ENCODE assay signal across 17 cellular contexts in the genomic region with DNA sequence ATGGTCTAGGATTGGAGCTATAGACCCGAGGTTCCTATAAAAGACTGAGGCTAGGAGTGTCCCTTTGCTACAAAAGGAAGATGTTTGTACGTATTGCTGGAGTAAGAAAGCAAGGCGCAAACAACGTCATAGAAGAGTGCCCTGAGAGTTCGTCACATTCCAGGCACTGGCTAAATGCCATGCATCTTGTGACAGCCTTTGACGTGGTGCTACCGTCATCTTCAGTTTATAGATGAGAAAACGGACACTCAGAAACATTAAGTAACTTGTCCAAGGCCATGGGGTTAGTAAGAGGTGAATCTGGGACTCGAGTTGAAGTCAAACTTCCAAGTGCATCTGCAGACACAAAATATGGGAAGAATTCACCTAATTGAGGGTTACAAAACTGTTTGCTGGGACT.
DNase-seq lines count a peak whose midpoint lies in the region; ATAC-seq, FAIRE-seq and TF ChIP-seq lines count a peak whose summit lies in the region.
"Had no signal": no experiment of that assay in that cellular context is flagged by ENCODE, and none has a peak within 500 bp of the region (broad histone marks: within the 10 kb centered on the region; RNA-seq: fewer than 3 reads in every experiment).

No MANE protein-coding gene starts in this region.

- no peak for TF ChIP-seq CTCF in K562 (IDR thresholded peaks at IDR 0.05 in 2 of 3, conservative IDR thresholded peaks at IDR 0.05 in 1 of 3; ENCODE audit: insufficient read depth in 2 of 3, low read depth in 1 of 3, low read length in 3 of 3)
- TF ChIP-seq CTCF in upper lobe of left lung (IDR thresholded peaks at IDR 0.05) = no peak
- TF ChIP-seq CTCF in lower leg skin (IDR thresholded peaks at IDR 0.05) = no peak

- no peak for TF ChIP-seq RAD21 in K562 (CRISPR knock-in tag; conservative IDR thresholded peaks at IDR 0.05 in 1 of 2, IDR thresholded peaks at IDR 0.05 in 1 of 2)

- no peak overlapping the region for H3K27ac ChIP-seq in K562 (ENCODE audit: extremely low read depth, low read depth, low read length)
- no peak overlapping the region for H3K27ac ChIP-seq in mesenchymal stem cell (ENCODE audit: low read length, poor library complexity, severe bottlenecking)
- H3K27ac ChIP-seq in upper lobe of left lung = peak overlapping the region in 1 of 4 donors; percentile 91
- H3K27ac ChIP-seq: BLaER1 had no signal

- FAIRE-seq in K562 (lab: Jason Lieb, UNC) = peak; percentile 70
- FAIRE-seq: HTR-8/SVneo had no signal

- peaks cover 19 to 25% of the 10 kb centered on the region in 2 experiments for H3K4me1 ChIP-seq in K562 (replicated peaks in 1 of 2; ENCODE audit: control insufficient read depth in 2 of 2, insufficient read depth in 2 of 2, low read length in 2 of 2)
- peaks cover 32% of the 10 kb centered on the region for H3K4me1 ChIP-seq in mesenchymal stem cell (ENCODE audit: control insufficient read depth, insufficient read depth, low read depth, low read length)
- peaks cover 47 to 50% (median 48%) of the 10 kb centered on the region in 4 donors for H3K4me1 ChIP-seq in upper lobe of left lung

- peak overlapping the region; percentile 67 to 95 for H3K18ac ChIP-seq in mesenchymal stem cell (ENCODE audit: low read depth in 1 of 2, low read length in 2 of 2)

- H2BK15ac ChIP-seq in mesenchymal stem cell (ENCODE audit: low read depth, poor library complexity, severe bottlenecking) = no peak overlapping the region

- H3K4ac ChIP-seq in mesenchymal stem cell (ENCODE audit: low read depth in 1 of 2, low read length in 2 of 2) = peak overlapping the region; percentile 69 to 92

- intact Hi-C loops in K562 (cut with micrococcal nuclease) (no loop called here), lower leg skin (cut with DNase I; ENCODE audit: low total_unique reads) (no loop called here)

- H3K9ac ChIP-seq in K562 (ENCODE audit: insufficient read depth in 1 of 2, low read depth in 2 of 2, low read length in 2 of 2) = no peak overlapping the region
- H3K9ac ChIP-seq in mesenchymal stem cell (ENCODE audit: low read length) = no peak overlapping the region
- H3K9ac ChIP-seq: BLaER1, SK-N-SH had no signal

- no peak overlapping the region for H3K14ac ChIP-seq in mesenchymal stem cell (ENCODE audit: low read length in 2 of 2)

- DNase-seq in MV-4-11 (lab: John Stamatoyannopoulos, UW) (peak; percentile 12), K562 (ENCODE audit: extremely low read depth in 1 of 4, low spot score in 3 of 4) (no peak), mesenchymal stem cell (no peak), upper lobe of left lung (no peak), lower leg skin (ENCODE audit: low spot score in 2 of 2) (no peak)
- DNase-seq: EL, HCEC 1CT, KBM-7, NCI-H1105, NCI-H1694 treated with DMSO at 0.1 percent for 48 hours, NCI-H345, SK-N-SH had no signal

- H3K4me3 ChIP-seq in K562 = no peak overlapping the region
- H3K4me3 ChIP-seq in mesenchymal stem cell (ENCODE audit: insufficient read depth in 1 of 2, low read depth in 1 of 2, low read length in 2 of 2) = no peak overlapping the region
- H3K4me3 ChIP-seq in upper lobe of left lung = no peak overlapping the region
- H3K4me3 ChIP-seq in lower leg skin (ENCODE audit: low read depth, poor library complexity, severe bottlenecking) = no peak overlapping the region
- H3K4me3 ChIP-seq: BLaER1 had no signal

- TF ChIP-seq EP300 in K562 (IDR thresholded peaks at IDR 0.05; ENCODE audit: low read length) = no peak
- TF ChIP-seq EP300 in upper lobe of left lung (IDR thresholded peaks at IDR 0.05) = peak in 3 of 4 donors; percentile 67 to 92 (median 77)

- TF ChIP-seq POLR2A in K562 (conservative IDR thresholded peaks at IDR 0.05) (no peak), upper lobe of left lung (IDR thresholded peaks at IDR 0.05) (no peak), lower leg skin (IDR thresholded peaks at IDR 0.05) (no peak)

- H3K9me1 ChIP-seq in K562 (ENCODE audit: control insufficient read depth, insufficient read depth, low read length) = no peaks in the 10 kb centered on the region

- peak overlapping the region; percentile 61 for H2AK5ac ChIP-seq in mesenchymal stem cell (ENCODE audit: low read length, severe bottlenecking)

- H2BK12ac ChIP-seq in mesenchymal stem cell (ENCODE audit: low read length in 2 of 2) = peak overlapping the region; percentile 91 to 99

- CTCF ChIA-PET in K562 (lab: Yijun Ruan, JAX; ENCODE audit: low intra/inter-chr PET ratio) = no interaction called here

- POLR2A ChIA-PET in K562 (lab: Yijun Ruan, JAX) = interaction anchor here (1.6 kb wide), 1 partner anchor 9 kb away, joined by 5 read pairs; no protein-coding TSS in a partner anchor

- BruUV-seq in K562 (replicated peaks; lab: Mats Ljungman, UMichigan) = no TSS peak

- no peak for ATAC-seq in K562
- no peak for ATAC-seq in upper lobe of left lung (ENCODE audit: low FRiP score in 2 of 2)
- no peak for ATAC-seq in HG03139 (IDR thresholded peaks at IDR 0.05; ENCODE audit: unreplicated experiment)
- no peak for ATAC-seq in HG02885 (IDR thresholded peaks at IDR 0.05; ENCODE audit: poor library complexity, unreplicated experiment)
- ATAC-seq: Right ventricle myocardium inferior had no signal

- H3K9me3 ChIP-seq in K562 (replicated peaks; ENCODE audit: control insufficient read depth, insufficient read depth, low read depth, low read length) = no peaks in the 10 kb centered on the region
- no peaks in the 10 kb centered on the region for H3K9me3 ChIP-seq in mesenchymal stem cell (ENCODE audit: control insufficient read depth, low read length)
- no peaks in the 10 kb centered on the region for H3K9me3 ChIP-seq in upper lobe of left lung
- H3K9me3 ChIP-seq: BLaER1, SK-N-SH had no signal

- H2BK120ac ChIP-seq in mesenchymal stem cell (ENCODE audit: low read depth, low read length) = peak overlapping the region; percentile 91

- H3K79me1 ChIP-seq in mesenchymal stem cell (replicated peaks; ENCODE audit: low read length, poor library complexity, severe bottlenecking) = no peaks in the 10 kb centered on the region

- H4K91ac ChIP-seq in mesenchymal stem cell (ENCODE audit: low read length) = peak overlapping the region; percentile 85

- H4K8ac ChIP-seq in mesenchymal stem cell (ENCODE audit: low read length) = peak overlapping the region; percentile 66

- H3K23ac ChIP-seq in mesenchymal stem cell (ENCODE audit: low read length in 2 of 2) = no peak overlapping the region

- H2BK5ac ChIP-seq in mesenchymal stem cell (ENCODE audit: low read depth, low read length, poor library complexity, severe bottlenecking) = no peak overlapping the region

- WGBS in K562 (ENCODE audit: insufficient coverage, low coverage, missing lambda C conversion rate) = 24% methylated on average over 9 of the region's 9 CpGs
- 82% methylated on average over 9 of the region's 9 CpGs for WGBS in mesenchymal stem cell
- WGBS in upper lobe of left lung, 2 donors = 71 to 82% methylated on average over 9 of the region's 9 CpGs
- 79 to 90% methylated on average over 9 of the region's 9 CpGs for WGBS in lower leg skin, 2 donors

- peaks cover 7 to 43% of the 10 kb centered on the region in 2 experiments; a peak in 4 of 5 replicates for H3K27me3 ChIP-seq in K562 (ENCODE audit: control insufficient read depth in 2 of 2, insufficient read depth in 2 of 2, low read length in 2 of 2)
- H3K27me3 ChIP-seq in mesenchymal stem cell (ENCODE audit: control insufficient read depth in 1 of 2, insufficient read depth in 1 of 2, low read length in 2 of 2) = no peaks in the 10 kb centered on the region
- H3K27me3 ChIP-seq in upper lobe of left lung = no peaks in the 10 kb centered on the region

- in situ Hi-C loops in K562 (cut with MboI) = no loop called here

- H4K20me1 ChIP-seq in K562 (replicated peaks; ENCODE audit: control insufficient read depth, insufficient read depth, low read length) = no peaks in the 10 kb centered on the region
- H4K20me1 ChIP-seq: BLaER1 had no signal

- H3K4me2 ChIP-seq in K562 (ENCODE audit: insufficient read depth, low read length) = no peak overlapping the region
- no peak overlapping the region for H3K4me2 ChIP-seq in mesenchymal stem cell (ENCODE audit: low read length, poor library complexity, severe bottlenecking)
- H3K4me2 ChIP-seq: BLaER1, SK-N-SH had no signal

- H2AFZ ChIP-seq in K562 (ENCODE audit: low read depth, low read length) = no peak overlapping the region
- no peak overlapping the region for H2AFZ ChIP-seq in mesenchymal stem cell (ENCODE audit: low read depth, low read length)

- no peaks in the 10 kb centered on the region for H3K36me3 ChIP-seq in K562 (ENCODE audit: control insufficient read depth, insufficient read depth, low read length)
- no peaks in the 10 kb centered on the region for H3K36me3 ChIP-seq in mesenchymal stem cell (ENCODE audit: control insufficient read depth in 1 of 2, insufficient read depth in 2 of 2, low read depth in 1 of 2, low read length in 2 of 2)
- H3K36me3 ChIP-seq in upper lobe of left lung = no peaks in the 10 kb centered on the region
- H3K36me3 ChIP-seq: BLaER1 had no signal

- H3K79me2 ChIP-seq in K562 (ENCODE audit: control insufficient read depth, insufficient read depth, low read length) = no peaks in the 10 kb centered on the region

TF ChIP-seq in K562, 482 proteins besides CTCF, POLR2A, EP300 and RAD21 (continues in another document):
- TF ChIP-seq EGR1 (conservative IDR thresholded peaks at IDR 0.05) (no peak), U2AF1 (optimal IDR thresholded peaks at IDR 0.05; ENCODE audit: low read depth, low read length) (no peak), DMBX1 (CRISPR knock-in tag; IDR thresholded peaks at IDR 0.05; ENCODE audit: borderline replicate concordance) (no peak), ATF1 (CRISPR knock-in tag; IDR thresholded peaks at IDR 0.05) (no peak), ATF1 (tag; IDR thresholded peaks at IDR 0.05) (peak; percentile 28; the same call in 1 of the 2 replicates), ZNF124 (CRISPR knock-in tag; IDR thresholded peaks at IDR 0.05) (no peak), ILK (tag; IDR thresholded peaks at IDR 0.05; ENCODE audit: borderline replicate concordance, low read depth) (no peak), SNIP1 (IDR thresholded peaks at IDR 0.05; ENCODE audit: low read depth) (no peak), KHSRP (IDR thresholded peaks at IDR 0.05) (no peak), LEF1 (IDR thresholded peaks at IDR 0.05) (no peak), FOSL1 (tag; conservative IDR thresholded peaks at IDR 0.05) (no peak), GABPA (tag; conservative IDR thresholded peaks at IDR 0.05; ENCODE audit: low read depth) (no peak), NFIC (IDR thresholded peaks at IDR 0.05) (peak; percentile 23; the same call in 1 of the 2 replicates)
- TF ChIP-seq, protein P1, sequence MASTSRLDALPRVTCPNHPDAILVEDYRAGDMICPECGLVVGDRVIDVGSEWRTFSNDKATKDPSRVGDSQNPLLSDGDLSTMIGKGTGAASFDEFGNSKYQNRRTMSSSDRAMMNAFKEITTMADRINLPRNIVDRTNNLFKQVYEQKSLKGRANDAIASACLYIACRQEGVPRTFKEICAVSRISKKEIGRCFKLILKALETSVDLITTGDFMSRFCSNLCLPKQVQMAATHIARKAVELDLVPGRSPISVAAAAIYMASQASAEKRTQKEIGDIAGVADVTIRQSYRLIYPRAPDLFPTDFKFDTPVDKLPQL (IDR thresholded peaks at IDR 0.05; ENCODE audit: extremely low read depth, insufficient read length) = no peak
